ENCODE assay signal across 18 cellular contexts in genomic region chr19:41700381-41701195, GRCh38. TPM values are rescaled to one million over a fixed set of nuclear protein-coding genes. Genes with fewer than 3 reads are reported as not detected.
"Had no signal": no experiment of that assay in that cellular context is flagged by ENCODE, and none has a peak within 500 bp of the region (broad histone marks: within the 10 kb centered on the region; RNA-seq: fewer than 3 reads in every experiment).

No MANE protein-coding gene starts in this region.

- H3K27ac ChIP-seq: psoas muscle, suprapubic skin, WERI-Rb-1 had no signal

- H3K36me3 Mint-ChIP-seq: naive thymus-derived CD4-positive, alpha-beta T cell; T-cell had no signal

- H3K27ac Mint-ChIP-seq: activated CD4-positive, alpha-beta T cell treated with anti-CD3 and anti-CD28 coated beads, Interleukin-2, amount 10 ng/mL, durations not matched to agents 7 days and 5 days; effector memory CD8-positive, alpha-beta T cell; T-cell had no signal

- H3K4me3 ChIP-seq: lung, psoas muscle, suprapubic skin had no signal

- H3K4me3 Mint-ChIP-seq: activated CD4-positive, alpha-beta T cell treated with anti-CD3 and anti-CD28 coated beads, Interleukin-2, amount 10 ng/mL, durations not matched to agents 7 days and 5 days; effector memory CD8-positive, alpha-beta T cell; naive thymus-derived CD4-positive, alpha-beta T cell; T-cell had no signal

- ATAC-seq: effector memory CD8-positive, alpha-beta T cell; left cardiac atrium; naive thymus-derived CD4-positive, alpha-beta T cell; psoas muscle; T-cell had no signal

- H3K36me3 ChIP-seq: suprapubic skin, WERI-Rb-1 had no signal

- H3K9me3 Mint-ChIP-seq: activated CD4-positive, alpha-beta T cell treated with anti-CD3 and anti-CD28 coated beads, Interleukin-2, amount 10 ng/mL, durations not matched to agents 7 days and 5 days; effector memory CD8-positive, alpha-beta T cell; T-cell had no signal

- H3K9me3 ChIP-seq: psoas muscle, suprapubic skin had no signal

- H3K4me1 ChIP-seq: psoas muscle, suprapubic skin had no signal

- DNase-seq: activated CD4-positive, alpha-beta T cell treated with anti-CD3 and anti-CD28 coated beads, Interleukin-2, amount 10 ng/mL, durations not matched to agents 7 days and 5 days; activated T-cell treated with anti-CD3 and anti-CD28 coated beads, Interleukin-2, amount 50 U/mL, for 48 hours; caudate nucleus; effector memory CD8-positive, alpha-beta T cell; left cardiac atrium; nucleus accumbens; psoas muscle; stimulated activated CD4-positive, alpha-beta T cell treated with anti-CD3 and anti-CD28 coated beads, Interleukin-2, amount 100 ng/mL, for 48 hours; stimulated activated naive CD4-positive, alpha-beta T cell treated with Interleukin-2 at 50 U/mL for 16 hours; T1000; WERI-Rb-1 had no signal

- H3K4me1 Mint-ChIP-seq: activated CD4-positive, alpha-beta T cell treated with anti-CD3 and anti-CD28 coated beads, Interleukin-2, amount 10 ng/mL, durations not matched to agents 7 days and 5 days; T-cell had no signal

RNA-seq across cellular contexts. Expression of gene CEACAM5, which starts 7.8 kb away (rescaled TPM):
- total RNA-seq: activated CD4-positive, alpha-beta T cell treated with anti-CD3 and anti-CD28 coated beads, Interleukin-2, amount 10 ng/mL, durations not matched to agents 7 days and 5 days; epithelial cell of proximal tubule; left cardiac atrium; mononuclear cell; naive thymus-derived CD4-positive, alpha-beta T cell; urinary bladder had no signal
- polyA plus RNA-seq: naive thymus-derived CD4-positive, alpha-beta T cell; urinary bladder had no signal

RNA-seq across cellular contexts. Expression of gene CEACAM7, which starts 12.5 kb away (rescaled TPM):
- total RNA-seq: activated CD4-positive, alpha-beta T cell treated with anti-CD3 and anti-CD28 coated beads, Interleukin-2, amount 10 ng/mL, durations not matched to agents 7 days and 5 days; epithelial cell of proximal tubule; left cardiac atrium; mononuclear cell; naive thymus-derived CD4-positive, alpha-beta T cell; T-cell; urinary bladder had no signal
- polyA plus RNA-seq: naive thymus-derived CD4-positive, alpha-beta T cell; urinary bladder had no signal

RNA-seq across cellular contexts. Expression of gene CEACAM6, which starts 54.7 kb away (rescaled TPM):
- total RNA-seq: activated CD4-positive, alpha-beta T cell treated with anti-CD3 and anti-CD28 coated beads, Interleukin-2, amount 10 ng/mL, durations not matched to agents 7 days and 5 days had no signal
- polyA plus RNA-seq: naive thymus-derived CD4-positive, alpha-beta T cell; urinary bladder had no signal
